In genomic region chr1:151347523-151348246, GRCh38 we compare ENCODE assay signal across 8 cellular contexts. TPM values are rescaled to one million over a fixed set of nuclear protein-coding genes. Genes with fewer than 3 reads are reported as not detected.
A peak's percentile ranks its signal among the peaks of the same experiment; 100 is the strongest.
DNase-seq lines count a peak whose midpoint lies in the region; ATAC-seq and TF ChIP-seq lines count a peak whose summit lies in the region.

No MANE protein-coding gene starts in this region.

- peak overlapping the region; percentile 44 to 96 (median 89); a peak in 21 of 22 replicates for H3K9ac ChIP-seq in BLaER1 treated with 17β-estradiol and CSF1 and Interleukin-3, amounts not matched to agents 10 nM and 100 nM
- peak overlapping the region; percentile 8 for H3K9ac ChIP-seq in muscle layer of colon (ENCODE audit: low read length)

- no peak for TF ChIP-seq POLR2A in body of pancreas (IDR thresholded peaks at IDR 0.05)

- ATAC-seq in HG03066 (IDR thresholded peaks at IDR 0.05; ENCODE audit: low read depth, unreplicated experiment) (peak; percentile 17), body of pancreas (no peak), HG03045 (IDR thresholded peaks at IDR 0.05; ENCODE audit: unreplicated experiment) (no peak)

- 30 to 34% methylated on average over 12 of the region's 12 CpGs for WGBS in body of pancreas, 2 donors

- H3K4me3 ChIP-seq in BLaER1 treated with 17β-estradiol and CSF1 and Interleukin-3, amounts not matched to agents 10 nM and 100 nM, result peak overlapping the region; percentile 50 to 71 (median 66)
- H3K4me3 ChIP-seq in body of pancreas (peak overlapping the region in 1 of 2 donors; percentile 55), muscle layer of colon (ENCODE audit: low read depth in 1 of 2, low read length in 2 of 2) (peak overlapping the region; percentile 77 to 89)

- DNase-seq in body of pancreas (no peak), hippocampal formation (lab: John Stamatoyannopoulos, UW) (no peak), iPS-NIHi7 (ENCODE audit: extremely low spot score) (no peak)
- no peak for DNase-seq in stimulated activated naive CD4-positive, alpha-beta T cell treated with Interleukin-2 at 50 U/mL for 16 hours (lab: John Stamatoyannopoulos, UW)

- H3K27me3 ChIP-seq in BLaER1 treated with 17β-estradiol and CSF1 and Interleukin-3, amounts not matched to agents 10 nM and 100 nM, result no peaks in the 10 kb centered on the region
- H3K27me3 ChIP-seq in body of pancreas (no peaks in the 10 kb centered on the region), muscle layer of colon (ENCODE audit: control insufficient read depth in 1 of 2, insufficient read depth in 2 of 2, low read length in 2 of 2) (no peaks in the 10 kb centered on the region)

- H3K27ac ChIP-seq in BLaER1 treated with 17β-estradiol and CSF1 and Interleukin-3, amounts not matched to agents 10 nM and 100 nM, result peak overlapping the region; percentile 89 to 99 (median 95); a peak in 21 of 22 replicates
- H3K27ac ChIP-seq in body of pancreas (peak overlapping the region in 3 of 4 donors; percentile 89 to 94 (median 91)), muscle layer of colon (ENCODE audit: low read depth, low read length) (peak overlapping the region; percentile 86)

- TF ChIP-seq CTCF in body of pancreas (IDR thresholded peaks at IDR 0.05), result no peak

- peaks cover 43 to 49% (median 47%) of the 10 kb centered on the region in 10 experiments for H3K4me1 ChIP-seq in BLaER1 treated with 17β-estradiol and CSF1 and Interleukin-3, amounts not matched to agents 10 nM and 100 nM
- H3K4me1 ChIP-seq in body of pancreas (peaks cover 14% of the 10 kb centered on the region), muscle layer of colon (ENCODE audit: insufficient read depth, low read length) (peaks cover 8% of the 10 kb centered on the region)

- no peaks in the 10 kb centered on the region; a peak in 2 of 22 replicates for H4K20me1 ChIP-seq in BLaER1 treated with 17β-estradiol and CSF1 and Interleukin-3, amounts not matched to agents 10 nM and 100 nM

- peak overlapping the region; percentile 72 to 97 (median 77) for H3K4me2 ChIP-seq in BLaER1 treated with 17β-estradiol and CSF1 and Interleukin-3, amounts not matched to agents 10 nM and 100 nM

- peaks cover 22 to 41% (median 30%) of the 10 kb centered on the region in 11 experiments for H3K36me3 ChIP-seq in BLaER1 treated with 17β-estradiol and CSF1 and Interleukin-3, amounts not matched to agents 10 nM and 100 nM
- H3K36me3 ChIP-seq in body of pancreas (replicated peaks in 1 of 2; ENCODE audit: insufficient read depth in 1 of 2, low read depth in 2 of 2) (peaks cover 0 to 8% of the 10 kb centered on the region in 2 donors), muscle layer of colon (ENCODE audit: insufficient read depth, low read length) (peaks cover 29% of the 10 kb centered on the region)

- intact Hi-C loops in body of pancreas (cut with DNase I), result no loop called here

- H3K9me3 ChIP-seq in BLaER1 treated with 17β-estradiol and CSF1 and Interleukin-3, amounts not matched to agents 10 nM and 100 nM (replicated peaks in 1 of 11), result peaks cover 24 to 41% (median 39%) of the 10 kb centered on the region in 11 experiments
- H3K9me3 ChIP-seq in body of pancreas (no peaks in the 10 kb centered on the region), muscle layer of colon (ENCODE audit: low read length) (no peaks in the 10 kb centered on the region)

RNA-seq across cellular contexts. Expression of gene RFX5, which starts 0.6 kb away (rescaled TPM):
- 10 to 100 TPM in 1 of 2 donors, 1 to 10 TPM in 1; 8.3 to 14.5 TPM for total RNA-seq in body of pancreas

RNA-seq across cellular contexts. Expression of gene PI4KB, which starts 20.5 kb away (rescaled TPM):
- 10 to 100 TPM; 39.6 to 40.2 TPM for total RNA-seq in body of pancreas

RNA-seq across cellular contexts. Expression of gene SELENBP1, which starts 24.8 kb away (rescaled TPM):
- 100 to 1,000 TPM in 1 of 2 donors, 10 to 100 TPM in 1; 52.1 to 106 TPM for total RNA-seq in body of pancreas

RNA-seq across cellular contexts. Expression of gene PSMB4, which starts 51.7 kb away (rescaled TPM):
- 100 to 1,000 TPM; 109 to 126 TPM for total RNA-seq in body of pancreas
